ENCODE assay signal across 1 cellular context in the genomic region with DNA sequence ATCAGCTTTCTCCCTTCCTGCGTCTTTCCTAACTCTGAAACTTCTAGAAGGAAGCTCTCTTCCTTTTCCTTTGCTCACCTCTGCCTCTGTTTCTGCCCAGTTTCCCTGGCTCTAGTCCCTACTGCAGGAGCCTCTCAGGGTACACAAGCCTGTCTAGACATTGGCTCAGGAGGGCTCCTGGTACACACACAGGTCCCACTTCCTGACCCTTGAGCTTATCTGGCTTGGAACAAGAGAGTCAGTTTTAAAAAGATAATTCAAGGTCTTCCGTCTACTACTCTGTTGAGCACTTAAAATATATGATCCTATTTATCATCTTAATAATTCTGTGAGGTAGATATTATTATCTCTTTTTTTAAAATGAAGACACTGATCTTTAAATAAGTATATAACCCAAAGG.
TF ChIP-seq lines count a peak whose summit lies in the region.

No MANE protein-coding gene starts in this region.

TF ChIP-seq in HepG2, 621 proteins besides CTCF, POLR2A, EP300 and RAD21:
- no peak for TF ChIP-seq ZNF263 (CRISPR knock-in tag; IDR thresholded peaks at IDR 0.05)
- no peak for TF ChIP-seq PHF21A (CRISPR knock-in tag; IDR thresholded peaks at IDR 0.05)
- TF ChIP-seq RNF2 (conservative IDR thresholded peaks at IDR 0.05; ENCODE audit: low read depth), result no peak
- TF ChIP-seq, protein P1, sequence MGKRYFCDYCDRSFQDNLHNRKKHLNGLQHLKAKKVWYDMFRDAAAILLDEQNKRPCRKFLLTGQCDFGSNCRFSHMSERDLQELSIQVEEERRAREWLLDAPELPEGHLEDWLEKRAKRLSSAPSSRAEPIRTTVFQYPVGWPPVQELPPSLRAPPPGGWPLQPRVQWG (CRISPR knock-in tag; IDR thresholded peaks at IDR 0.05; ENCODE audit: borderline replicate concordance, low read depth), result no peak
- TF ChIP-seq KDM5B (CRISPR knock-in tag; IDR thresholded peaks at IDR 0.05; ENCODE audit: borderline replicate concordance), result no peak
- no peak for TF ChIP-seq RFX1 (IDR thresholded peaks at IDR 0.05)
- no peak for TF ChIP-seq IKZF4 (CRISPR knock-in tag; IDR thresholded peaks at IDR 0.05; ENCODE audit: borderline replicate concordance, low read depth, not compliant biosample characterization)
- TF ChIP-seq SIX4 (CRISPR knock-in tag; IDR thresholded peaks at IDR 0.05), result no peak
- no peak for TF ChIP-seq AGO1 (IDR thresholded peaks at IDR 0.05; ENCODE audit: low read depth, low read length, poor library complexity, severe bottlenecking)
- TF ChIP-seq GLI4 (CRISPR knock-in tag; IDR thresholded peaks at IDR 0.05; ENCODE audit: borderline replicate concordance), result no peak
- TF ChIP-seq ZNF772 (CRISPR knock-in tag; IDR thresholded peaks at IDR 0.05), result no peak
- TF ChIP-seq RCOR2 (CRISPR knock-in tag; IDR thresholded peaks at IDR 0.05), result no peak
- TF ChIP-seq ETV6 (CRISPR knock-in tag; conservative IDR thresholded peaks at IDR 0.05), result no peak
- no peak for TF ChIP-seq SALL2 (CRISPR knock-in tag; IDR thresholded peaks at IDR 0.05)
- TF ChIP-seq CAMTA2 (CRISPR knock-in tag; IDR thresholded peaks at IDR 0.05; ENCODE audit: borderline replicate concordance), result no peak
- no peak for TF ChIP-seq SRY (CRISPR knock-in tag; IDR thresholded peaks at IDR 0.05)
- no peak for TF ChIP-seq PAWR (CRISPR knock-in tag; IDR thresholded peaks at IDR 0.05; ENCODE audit: borderline replicate concordance)
- TF ChIP-seq ZNF570 (CRISPR knock-in tag; IDR thresholded peaks at IDR 0.05; ENCODE audit: borderline replicate concordance), result no peak
